In genomic region chr22:22770280-22770871, GRCh38 we compare ENCODE assay signal across 8 cellular contexts.
A peak's percentile ranks its signal among the peaks of the same experiment; 100 is the strongest.
DNase-seq lines count a peak whose midpoint lies in the region; ATAC-seq and TF ChIP-seq lines count a peak whose summit lies in the region.

No MANE protein-coding gene starts in this region.

- H3K36me3 ChIP-seq in cardiac muscle cell (no peaks in the 10 kb centered on the region), psoas muscle (ENCODE audit: insufficient read depth in 1 of 2, low read depth in 1 of 2) (no peaks in the 10 kb centered on the region)

- H3K4me1 ChIP-seq in cardiac muscle cell (ENCODE audit: low read depth), result no peaks in the 10 kb centered on the region
- no peaks in the 10 kb centered on the region for H3K4me1 ChIP-seq in psoas muscle

- H3K27me3 ChIP-seq in cardiac muscle cell (no peaks in the 10 kb centered on the region), psoas muscle (ENCODE audit: insufficient read depth in 3 of 3, low read length in 2 of 3) (no peaks in the 10 kb centered on the region)

- DNase-seq in cardiac muscle cell (ENCODE audit: low read depth in 1 of 2, low spot score in 1 of 2) (peak in 1 of 2 donors; percentile 44), cardiac septum (ENCODE audit: low spot score) (no peak), NCI-H226 (peak; percentile 2), fibroblast of the aortic adventitia (ENCODE audit: low read depth) (peak; percentile 38), psoas muscle (no peak), OCI-M2 (lab: John Stamatoyannopoulos, UW; ENCODE audit: unreplicated experiment) (no peak), KG1 (lab: John Stamatoyannopoulos, UW) (no peak)
- DNase-seq in activated T-cell treated with anti-CD3 and anti-CD28 coated beads, Interleukin-2, amount 50 U/mL, for 24 hours, result peak; percentile 66

- no peak for ATAC-seq in psoas muscle

- H3K4me1 Mint-ChIP-seq in activated T-cell treated with anti-CD3 and anti-CD28 coated beads, Interleukin-2, amount 50 U/mL, for 24 hours (ENCODE audit: low read depth), result peaks cover 5% of the 10 kb centered on the region

- H3K27ac ChIP-seq in cardiac muscle cell, result no peak overlapping the region
- H3K27ac ChIP-seq in psoas muscle, result no peak overlapping the region

- H3K36me3 Mint-ChIP-seq in activated T-cell treated with anti-CD3 and anti-CD28 coated beads, Interleukin-2, amount 50 U/mL, for 24 hours (ENCODE audit: low read depth), result no peaks in the 10 kb centered on the region

- no peak overlapping the region for H3K4me3 ChIP-seq in cardiac muscle cell
- H3K4me3 ChIP-seq in fibroblast of the aortic adventitia (ENCODE audit: low read depth, low read length), result no peak overlapping the region
- no peak overlapping the region for H3K4me3 ChIP-seq in psoas muscle

- H3K4me3 Mint-ChIP-seq in activated T-cell treated with anti-CD3 and anti-CD28 coated beads, Interleukin-2, amount 50 U/mL, for 24 hours, result no peak overlapping the region

- H3K9me3 ChIP-seq in cardiac muscle cell (ENCODE audit: low read depth), result no peaks in the 10 kb centered on the region
- H3K9me3 ChIP-seq in psoas muscle, result no peaks in the 10 kb centered on the region

- no peaks in the 10 kb centered on the region for H3K9me3 Mint-ChIP-seq in activated T-cell treated with anti-CD3 and anti-CD28 coated beads, Interleukin-2, amount 50 U/mL, for 24 hours

- H3K27ac Mint-ChIP-seq in activated T-cell treated with anti-CD3 and anti-CD28 coated beads, Interleukin-2, amount 50 U/mL, for 24 hours, result no peak overlapping the region

- H3K27me3 Mint-ChIP-seq in activated T-cell treated with anti-CD3 and anti-CD28 coated beads, Interleukin-2, amount 50 U/mL, for 24 hours, result peaks cover 14% of the 10 kb centered on the region

- WGBS in psoas muscle, 3 donors, result 41 to 47% (median 46%) methylated on average over 4 of the region's 4 CpGs

- intact Hi-C loops in cardiac septum (cut with DNase I) (no loop called here), psoas muscle (cut with DNase I) (no loop called here)

- TF ChIP-seq CTCF in cardiac muscle cell (IDR thresholded peaks at IDR 0.05; ENCODE audit: low read depth, low read length) (peak; percentile 80), fibroblast of the aortic adventitia (IDR thresholded peaks at IDR 0.05; ENCODE audit: insufficient read depth, low read length) (peak; percentile 80), psoas muscle (IDR thresholded peaks at IDR 0.05) (peak; percentile 41)

Comparison
In these comparisons a context has a peak if more than half of its experiments do, and no peak if none do; other contexts are left out.
1. DNase-seq: peak in NCI-H226 (single experiment), activated T-cell treated with anti-CD3 and anti-CD28 coated beads, Interleukin-2, amount 50 U/mL, for 24 hours (single experiment) and fibroblast of the aortic adventitia (single experiment); none in cardiac septum (single experiment), psoas muscle (0 of 2), OCI-M2 (single experiment) and KG1 (single experiment).
2. Peak in every context shown above with its lines, with median percentiles within 50 percentile points of each other: CTCF ChIP-seq.